Comparison of ENCODE assay signal across 1 cellular context in genomic region chr19:48239120-48239519, GRCh38.
TF ChIP-seq lines count a peak whose summit lies in the region.

No MANE protein-coding gene starts in this region.

TF ChIP-seq in neural cell, 6 proteins besides CTCF, POLR2A, EP300 and RAD21 (continued from another document):
- TF ChIP-seq REST (IDR thresholded peaks at IDR 0.05; ENCODE audit: borderline replicate concordance) (no peak), SMC3 (conservative IDR thresholded peaks at IDR 0.05; ENCODE audit: poor library complexity) (no peak), TAF1 (IDR thresholded peaks at IDR 0.05; ENCODE audit: low read depth) (no peak), POLR2AphosphoS5 (IDR thresholded peaks at IDR 0.05) (no peak)
